16 cellular contexts compared by ENCODE assay signal in the genomic region with DNA sequence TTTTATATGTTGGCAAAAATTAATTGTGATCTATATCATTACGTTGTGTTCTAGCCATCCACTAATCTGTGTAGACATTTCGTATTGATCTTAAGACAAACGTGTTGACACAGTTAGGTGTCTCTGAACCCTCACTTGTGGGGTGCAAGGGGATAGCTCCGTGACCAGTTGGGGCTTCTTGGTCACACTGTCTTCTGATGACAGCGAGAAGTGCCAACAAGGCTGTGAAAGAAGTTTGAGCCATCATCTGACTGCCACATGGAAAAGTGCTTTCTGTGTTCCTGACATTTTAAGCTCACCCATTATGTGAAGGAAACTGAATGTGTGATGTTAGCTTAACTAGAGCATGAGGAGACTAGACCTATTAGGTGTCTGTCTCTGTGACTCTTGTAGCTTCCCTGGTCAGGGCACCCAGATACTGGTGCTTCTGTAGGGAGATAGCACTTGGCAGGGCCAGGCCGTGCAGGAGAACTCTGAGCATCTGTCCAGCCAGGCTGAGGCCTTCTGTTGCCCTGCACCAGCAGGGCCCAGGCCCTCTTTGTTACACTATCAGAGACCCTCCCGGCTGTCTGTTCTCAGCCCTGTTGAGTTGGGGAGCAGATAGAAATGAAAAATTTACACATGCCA.
"Had no signal": no experiment of that assay in that cellular context is flagged by ENCODE, and none has a peak within 500 bp of the region (broad histone marks: within the 10 kb centered on the region; RNA-seq: fewer than 3 reads in every experiment).

No MANE protein-coding gene starts in this region.

- H3K27me3 Mint-ChIP-seq: activated CD8-positive, alpha-beta T cell treated with anti-CD3 and anti-CD28 coated beads for 36 hours; naive thymus-derived CD8-positive, alpha-beta T cell; stimulated activated naive CD8-positive, alpha-beta T cell treated with anti-CD3 and anti-CD28 coated beads, Interleukin-15, Interleukin-2, amounts not matched to agents 100 ng/mL and 50 ng/mL, for 24 hours had no signal

- H3K4me3 Mint-ChIP-seq: activated CD8-positive, alpha-beta T cell treated with anti-CD3 and anti-CD28 coated beads for 36 hours; naive thymus-derived CD8-positive, alpha-beta T cell; stimulated activated naive CD8-positive, alpha-beta T cell treated with anti-CD3 and anti-CD28 coated beads, Interleukin-15, Interleukin-2, amounts not matched to agents 100 ng/mL and 50 ng/mL, for 24 hours had no signal

- H3K27ac ChIP-seq: ascending aorta, colonic mucosa, lower lobe of right lung, sigmoid colon, SJCRH30, upper lobe of left lung had no signal

- H3K36me3 ChIP-seq: colonic mucosa, prostate gland had no signal

- H3K27me3 ChIP-seq: ascending aorta, colonic mucosa, sigmoid colon, SJCRH30, upper lobe of left lung had no signal

- H3K9me3 ChIP-seq: ascending aorta, colonic mucosa, lower lobe of right lung, prostate gland, sigmoid colon, SJCRH30, upper lobe of left lung had no signal

- ATAC-seq: activated CD8-positive, alpha-beta T cell treated with anti-CD3 and anti-CD28 coated beads for 36 hours; lower lobe of right lung; naive thymus-derived CD8-positive, alpha-beta T cell had no signal

- H3K4me1 ChIP-seq: ascending aorta, colonic mucosa, lower lobe of right lung, sigmoid colon, SJCRH30, upper lobe of left lung had no signal

- H3K27ac Mint-ChIP-seq: activated CD8-positive, alpha-beta T cell treated with anti-CD3 and anti-CD28 coated beads for 36 hours had no signal

- DNase-seq: activated CD8-positive, alpha-beta memory T cell treated with anti-CD3 and anti-CD28 coated beads, Interleukin-2, amount 50 U/mL, for 48 hours; activated CD8-positive, alpha-beta T cell treated with anti-CD3 and anti-CD28 coated beads for 36 hours; colonic mucosa; effector CD4-positive, alpha-beta T cell; hippocampal formation; lower lobe of right lung; naive thymus-derived CD8-positive, alpha-beta T cell; occipital lobe; sigmoid colon; SJCRH30; stimulated activated CD4-positive, alpha-beta T cell treated with anti-CD3 and anti-CD28 coated beads, Interleukin-12 subunit alpha, Interleukin-12 subunit beta, amount 100 ng/mL, for 4 hours; SW 1271; upper lobe of left lung had no signal

- H3K4me3 ChIP-seq: ascending aorta, colonic mucosa, lower lobe of right lung, prostate gland, sigmoid colon, SJCRH30, upper lobe of left lung had no signal

- H3K9me3 Mint-ChIP-seq: activated CD8-positive, alpha-beta T cell treated with anti-CD3 and anti-CD28 coated beads for 36 hours; naive thymus-derived CD8-positive, alpha-beta T cell; stimulated activated naive CD8-positive, alpha-beta T cell treated with anti-CD3 and anti-CD28 coated beads, Interleukin-15, Interleukin-2, amounts not matched to agents 100 ng/mL and 50 ng/mL, for 24 hours had no signal
